ENCODE assay signal across 8 cellular contexts in the genomic region with DNA sequence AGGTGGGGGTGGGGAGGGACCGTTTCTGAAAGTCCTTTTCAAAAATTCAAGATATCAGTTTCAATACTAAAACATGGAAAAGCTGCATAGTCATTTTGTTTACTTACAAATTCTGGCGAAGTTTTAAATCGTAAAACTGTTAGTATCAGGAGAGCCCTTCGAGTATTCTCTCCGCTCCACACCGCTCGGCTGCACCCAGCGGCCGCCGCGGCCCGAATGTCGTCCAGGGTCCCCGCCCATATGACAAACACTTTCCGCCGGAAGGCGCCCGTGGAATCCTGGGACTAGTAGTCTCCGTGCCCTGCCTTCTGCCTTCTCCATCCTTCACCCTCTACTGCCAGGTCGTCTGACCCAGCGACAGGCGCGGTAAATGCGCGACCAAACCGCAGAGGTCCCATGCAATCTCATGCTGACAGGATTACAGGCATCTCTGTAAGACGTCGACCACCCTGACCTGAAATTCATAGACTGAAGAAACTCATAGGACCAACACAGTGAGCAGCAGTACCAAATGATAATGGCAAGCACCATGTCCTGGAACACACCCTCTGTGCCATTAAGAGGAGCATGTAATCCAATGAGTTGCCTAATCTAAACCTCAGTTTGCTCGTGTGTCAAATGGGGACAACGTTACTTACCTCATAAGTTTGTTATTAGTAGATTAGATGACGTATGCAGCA. TPM values are rescaled to one million over a fixed set of nuclear protein-coding genes. Genes with fewer than 3 reads are reported as not detected.
DNase-seq lines count a peak whose midpoint lies in the region; ATAC-seq and TF ChIP-seq lines count a peak whose summit lies in the region.

A gene (minus strand): TSS at position 218 of the 680 bp plus-strand sequence. CDS start 25,138 bp downstream, outside the sequence.

- DNase-seq in Ammon's horn (ENCODE audit: low spot score) = peak; percentile 95
- peak; percentile 53 to 82 for DNase-seq in NCI-H524 (lab: John Stamatoyannopoulos, UW)
- peak; percentile 93 for DNase-seq in activated CD4-positive, alpha-beta T cell treated with anti-CD3 and anti-CD28 coated beads for 48 hours
- DNase-seq in colonic mucosa = peak; percentile 94
- peak; percentile 90 to 94 for DNase-seq in left colon
- DNase-seq in stimulated activated CD4-positive, alpha-beta T cell treated with anti-CD3 and anti-CD28 coated beads, Interleukin-2, amount 100 ng/mL, for 24 hours = peak; percentile 91 to 92

- TF ChIP-seq POLR2A in GM19099 (IDR thresholded peaks at IDR 0.05; ENCODE audit: extremely low read depth, insufficient read length, low read depth) = peak; percentile 97

- peak within 1 kb of the TSS; percentile 64 for H3K4me3 ChIP-seq in colonic mucosa

- peaks cover 11% of the 10 kb centered on the region for H3K4me1 ChIP-seq in colonic mucosa

- ATAC-seq in HG03432 (IDR thresholded peaks at IDR 0.05; ENCODE audit: unreplicated experiment) = peak; percentile 60
- ATAC-seq in left colon = peak; percentile 64

- TF ChIP-seq CTCF in colonic mucosa (IDR thresholded peaks at IDR 0.05) = no peak

- intact Hi-C loops in colonic mucosa (cut with DNase I) (no loop called here), left colon (cut with DNase I, micrococcal nuclease) (no loop called here)

- H3K36me3 ChIP-seq in colonic mucosa = no peaks in the 10 kb centered on the region

- H3K27me3 ChIP-seq in colonic mucosa = no peaks in the 10 kb centered on the region

- peak within 1 kb of the TSS; percentile 62 to 76 for H3K9ac ChIP-seq in colonic mucosa (ENCODE audit: low read depth in 2 of 2, low read length in 2 of 2)

- H3K9me3 ChIP-seq in colonic mucosa = no peaks in the 10 kb centered on the region

- peak within 1 kb of the TSS; percentile 58 for H3K27ac ChIP-seq in colonic mucosa

RNA-seq across cellular contexts. Expression of the gene that starts here (rescaled TPM):
- total RNA-seq in colonic mucosa (10 to 100 TPM; 66.8 to 76.9 TPM), left colon (10 to 100 TPM; 65.0 to 87.8 TPM)

Comparison
In these comparisons a context has a peak if more than half of its experiments do, and no peak if none do; other contexts are left out.
1. Peak in every context shown above with its lines: DNase-seq, ATAC-seq, H3K4me3 ChIP-seq and H3K27ac ChIP-seq.